Comparison of ENCODE assay signal across 28 cellular contexts in the genomic region with DNA sequence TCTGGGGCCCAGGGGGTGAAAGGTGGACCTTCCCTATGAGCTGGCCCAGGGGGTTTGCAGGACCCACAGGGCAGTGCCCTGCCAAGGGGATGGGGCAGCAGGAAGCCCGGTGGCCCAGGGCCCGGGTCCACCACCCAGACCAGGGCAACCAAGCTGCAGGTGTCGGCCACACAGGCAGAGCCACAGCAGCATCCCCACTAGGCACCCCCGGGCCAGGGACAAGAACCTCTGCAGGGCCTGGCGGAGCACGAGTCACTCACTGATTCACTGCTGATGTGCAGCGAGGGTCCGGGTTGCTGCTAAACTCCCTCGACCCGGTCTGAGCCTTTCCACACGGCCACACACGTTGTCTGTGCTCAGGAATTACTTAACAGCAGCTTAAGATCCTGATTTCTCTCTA. TPM values are rescaled to one million over a fixed set of nuclear protein-coding genes. Genes with fewer than 3 reads are reported as not detected.
DNase-seq lines count a peak whose midpoint lies in the region; ATAC-seq and TF ChIP-seq lines count a peak whose summit lies in the region.
"Had no signal": no experiment of that assay in that cellular context is flagged by ENCODE, and none has a peak within 500 bp of the region (broad histone marks: within the 10 kb centered on the region; RNA-seq: fewer than 3 reads in every experiment).

No MANE protein-coding gene starts in this region.

- CTCF ChIA-PET in RWPE1 (lab: Yijun Ruan, JAX) = no interaction called here

- H3K9ac ChIP-seq in GM23248 = no peak overlapping the region

- POLR2A ChIA-PET in RWPE1 (lab: Yijun Ruan, JAX; ENCODE audit: low non-redundant PET) = no interaction called here

- H2AFZ ChIP-seq in GM23248 = no peak overlapping the region

- in situ Hi-C loops in GM23248 (cut with MboI) = no loop called here

- H4K20me1 ChIP-seq in GM23248 (ENCODE audit: insufficient read depth) = peaks cover 4% of the 10 kb centered on the region; the same call in 1 of the 2 replicates

- no peaks in the 10 kb centered on the region for H3K27me3 ChIP-seq in GM23248 (replicated peaks; ENCODE audit: insufficient read depth)
- H3K27me3 ChIP-seq: ovary, SJSA1, upper lobe of left lung had no signal

- H3K4me1 Mint-ChIP-seq in glutamatergic neuron (ENCODE audit: low read depth, unreplicated experiment) = peaks cover 25% of the 10 kb centered on the region
- peaks cover 56% of the 10 kb centered on the region for H3K4me1 Mint-ChIP-seq in stimulated activated effector memory CD8-positive, alpha-beta T cell treated with anti-CD3 and anti-CD28 coated beads, Interleukin-12 subunit alpha, Interleukin-12 subunit beta, amount 100 ng/mL, for 72 hours
- H3K4me1 Mint-ChIP-seq in stimulated activated naive B cell treated with anti-CD40 and anti-IgM and Interleukin-4, amounts not matched to agents 10 μg/mL and 1 μg/mL and 100 μg/mL, for 72 hours = peaks cover 40 to 66% of the 10 kb centered on the region in 2 donors

- no peak for TF ChIP-seq CTCF in RWPE1 (conservative IDR thresholded peaks at IDR 0.05; ENCODE audit: low read depth)
- TF ChIP-seq CTCF in glutamatergic neuron (IDR thresholded peaks at IDR 0.05; ENCODE audit: partially characterized antibody, unreplicated experiment) = no peak

- no peaks in the 10 kb centered on the region for H3K9me3 ChIP-seq in GM23248 (ENCODE audit: low read depth)
- H3K9me3 ChIP-seq: ovary, SJSA1, upper lobe of left lung had no signal

- H3K27ac ChIP-seq in GM23248 = no peak overlapping the region
- peak overlapping the region; percentile 37 for H3K27ac ChIP-seq in RWPE1
- H3K27ac ChIP-seq: ovary, SJSA1, upper lobe of left lung had no signal

- H3K4me3 ChIP-seq in GM23248 = no peak overlapping the region
- H3K4me3 ChIP-seq: ovary, SJSA1, upper lobe of left lung had no signal

- DNase-seq in GM23248 = peak; percentile 33
- no peak for DNase-seq in RWPE1 (ENCODE audit: low spot score)
- peak; percentile 10 for DNase-seq in glutamatergic neuron
- DNase-seq in stimulated activated effector memory CD8-positive, alpha-beta T cell treated with anti-CD3 and anti-CD28 coated beads, Interleukin-12 subunit alpha, Interleukin-12 subunit beta, amount 100 ng/mL, for 72 hours (ENCODE audit: low spot score in 2 of 2) = no peak
- no peak for DNase-seq in stimulated activated naive B cell treated with anti-CD40 and anti-IgM and Interleukin-4, amounts not matched to agents 10 μg/mL and 1 μg/mL and 100 μg/mL, for 72 hours
- DNase-seq: activated CD4-positive, alpha-beta memory T cell treated with anti-CD3 and anti-CD28 coated beads for 36 hours; activated CD4-positive, CD25-positive, alpha-beta regulatory T cell treated with anti-CD3 and anti-CD28 coated beads, Interleukin-2, amount 50 U/mL, for 72 hours; activated CD8-positive, alpha-beta memory T cell treated with anti-CD3 and anti-CD28 coated beads, Interleukin-2, amount 50 U/mL, for 4 hours; CD4-positive, alpha-beta T cell; central memory CD4-positive, alpha-beta T cell; Karpas-422; left ventricle myocardium superior; midbrain; naive thymus-derived CD4-positive, alpha-beta T cell; NCI-H1436; NCI-H774; ovary; stimulated activated CD4-positive, alpha-beta T cell treated with anti-CD3 and anti-CD28 coated beads, Interleukin-2, amount 100 ng/mL, for 24 hours; T-cell had no signal

- peak overlapping the region; percentile 16 for H3K4me3 Mint-ChIP-seq in glutamatergic neuron (ENCODE audit: unreplicated experiment)
- H3K4me3 Mint-ChIP-seq in stimulated activated effector memory CD8-positive, alpha-beta T cell treated with anti-CD3 and anti-CD28 coated beads, Interleukin-12 subunit alpha, Interleukin-12 subunit beta, amount 100 ng/mL, for 72 hours = no peak overlapping the region
- H3K4me3 Mint-ChIP-seq in stimulated activated naive B cell treated with anti-CD40 and anti-IgM and Interleukin-4, amounts not matched to agents 10 μg/mL and 1 μg/mL and 100 μg/mL, for 72 hours = no peak overlapping the region
- H3K4me3 Mint-ChIP-seq: activated CD4-positive, alpha-beta memory T cell treated with anti-CD3 and anti-CD28 coated beads for 36 hours; activated naive CD8-positive, alpha-beta T cell; dendritic cell treated with granulocyte-macrophage colony-stimulating factor and Interleukin-4, amounts not matched to agents 40 ng/mL and 50 ng/mL, for 4 days had no signal

- no peaks in the 10 kb centered on the region for H3K36me3 ChIP-seq in GM23248 (ENCODE audit: low read depth)
- H3K36me3 ChIP-seq: ovary had no signal

- H3K79me2 ChIP-seq in GM23248 (ENCODE audit: insufficient read depth) = peaks cover 100% of the 10 kb centered on the region

- ATAC-seq in stimulated activated effector memory CD8-positive, alpha-beta T cell treated with anti-CD3 and anti-CD28 coated beads, Interleukin-12 subunit alpha, Interleukin-12 subunit beta, amount 100 ng/mL, for 72 hours = no peak
- ATAC-seq in stimulated activated naive B cell treated with anti-CD40 and anti-IgM and Interleukin-4, amounts not matched to agents 10 μg/mL and 1 μg/mL and 100 μg/mL, for 72 hours (replicated peaks) = no peak
- no peak for ATAC-seq in GM18868 (IDR thresholded peaks at IDR 0.05; ENCODE audit: unreplicated experiment)
- ATAC-seq in GM18498 (IDR thresholded peaks at IDR 0.05; ENCODE audit: unreplicated experiment) = no peak
- ATAC-seq: left ventricle myocardium superior; naive thymus-derived CD4-positive, alpha-beta T cell; T-cell had no signal

- peaks cover 4% of the 10 kb centered on the region for H3K27me3 Mint-ChIP-seq in glutamatergic neuron (ENCODE audit: unreplicated experiment)
- H3K27me3 Mint-ChIP-seq in stimulated activated naive B cell treated with anti-CD40 and anti-IgM and Interleukin-4, amounts not matched to agents 10 μg/mL and 1 μg/mL and 100 μg/mL, for 72 hours = no peaks in the 10 kb centered on the region
- H3K27me3 Mint-ChIP-seq: activated CD4-positive, alpha-beta memory T cell treated with anti-CD3 and anti-CD28 coated beads for 36 hours; activated naive CD8-positive, alpha-beta T cell; CD4-positive, alpha-beta T cell; dendritic cell treated with granulocyte-macrophage colony-stimulating factor and Interleukin-4, amounts not matched to agents 40 ng/mL and 50 ng/mL, for 4 days; naive thymus-derived CD4-positive, alpha-beta T cell; T-cell had no signal

- H3F3A ChIP-seq in GM23248 (ENCODE audit: insufficient read depth) = no peaks in the 10 kb centered on the region

- H3K4me1 ChIP-seq in GM23248 (ENCODE audit: insufficient read depth) = no peaks in the 10 kb centered on the region

- no peaks in the 10 kb centered on the region for H3K9me3 Mint-ChIP-seq in glutamatergic neuron (ENCODE audit: unreplicated experiment)
- no peaks in the 10 kb centered on the region for H3K9me3 Mint-ChIP-seq in stimulated activated effector memory CD8-positive, alpha-beta T cell treated with anti-CD3 and anti-CD28 coated beads, Interleukin-12 subunit alpha, Interleukin-12 subunit beta, amount 100 ng/mL, for 72 hours
- peaks cover 0 to 2% of the 10 kb centered on the region in 2 donors for H3K9me3 Mint-ChIP-seq in stimulated activated naive B cell treated with anti-CD40 and anti-IgM and Interleukin-4, amounts not matched to agents 10 μg/mL and 1 μg/mL and 100 μg/mL, for 72 hours
- H3K9me3 Mint-ChIP-seq: activated CD4-positive, alpha-beta memory T cell treated with anti-CD3 and anti-CD28 coated beads for 36 hours; CD4-positive, alpha-beta T cell; dendritic cell treated with granulocyte-macrophage colony-stimulating factor and Interleukin-4, amounts not matched to agents 40 ng/mL and 50 ng/mL, for 4 days; naive thymus-derived CD4-positive, alpha-beta T cell; T-cell had no signal

- no peaks in the 10 kb centered on the region for H3K9me2 ChIP-seq in GM23248 (ENCODE audit: insufficient read depth)

- no peaks in the 10 kb centered on the region for H3K36me3 Mint-ChIP-seq in glutamatergic neuron (ENCODE audit: unreplicated experiment)
- peaks cover 33% of the 10 kb centered on the region for H3K36me3 Mint-ChIP-seq in stimulated activated effector memory CD8-positive, alpha-beta T cell treated with anti-CD3 and anti-CD28 coated beads, Interleukin-12 subunit alpha, Interleukin-12 subunit beta, amount 100 ng/mL, for 72 hours
- H3K36me3 Mint-ChIP-seq in stimulated activated naive B cell treated with anti-CD40 and anti-IgM and Interleukin-4, amounts not matched to agents 10 μg/mL and 1 μg/mL and 100 μg/mL, for 72 hours = peaks cover 14 to 18% of the 10 kb centered on the region in 2 donors
- H3K36me3 Mint-ChIP-seq: activated naive CD8-positive, alpha-beta T cell; T-cell had no signal

- H3K4me2 ChIP-seq in GM23248 (ENCODE audit: unreplicated experiment) = no peak overlapping the region

- no peak overlapping the region for H3K27ac Mint-ChIP-seq in glutamatergic neuron (ENCODE audit: unreplicated experiment)
- peak overlapping the region; percentile 68 for H3K27ac Mint-ChIP-seq in stimulated activated effector memory CD8-positive, alpha-beta T cell treated with anti-CD3 and anti-CD28 coated beads, Interleukin-12 subunit alpha, Interleukin-12 subunit beta, amount 100 ng/mL, for 72 hours
- no peak overlapping the region for H3K27ac Mint-ChIP-seq in stimulated activated naive B cell treated with anti-CD40 and anti-IgM and Interleukin-4, amounts not matched to agents 10 μg/mL and 1 μg/mL and 100 μg/mL, for 72 hours
- H3K27ac Mint-ChIP-seq: activated CD4-positive, alpha-beta memory T cell treated with anti-CD3 and anti-CD28 coated beads for 36 hours; activated naive CD8-positive, alpha-beta T cell; dendritic cell treated with granulocyte-macrophage colony-stimulating factor and Interleukin-4, amounts not matched to agents 40 ng/mL and 50 ng/mL, for 4 days had no signal

- WGBS in GM23248 (ENCODE audit: low coverage in 1 of 2, low lambda C conversion rate in 2 of 2, missing lambda C conversion rate in 2 of 2), 2 experiments = 71 to 77% methylated on average over 12 of the region's 12 CpGs

RNA-seq across cellular contexts. Expression of gene FZR1, which starts 8.8 kb away (rescaled TPM):
- total RNA-seq in GM23248 (2014; rRNA removed; shearing (Covaris generic)) = 36.5 and 61.3 TPM in 2 replicates
- 32.3 and 38.4 TPM in 2 replicates for polyA plus RNA-seq in GM23248 (2016; fragmentation: Nextera tagmentation; extraction: Ambion mirVana)
- total RNA-seq in glutamatergic neuron (ENCODE audit: unreplicated experiment) = 51.3 TPM

RNA-seq across cellular contexts. Expression of gene DOHH, which starts 14.5 kb away (rescaled TPM):
- 17.5 and 20.4 TPM in 2 replicates for total RNA-seq in GM23248 (2014; rRNA removed; shearing (Covaris generic))
- polyA plus RNA-seq in GM23248 (2016; fragmentation: Nextera tagmentation; extraction: Ambion mirVana) = 15.0 and 16.9 TPM in 2 replicates
- total RNA-seq in glutamatergic neuron (ENCODE audit: unreplicated experiment) = 8.5 TPM

RNA-seq across cellular contexts. Expression of gene TEKTIP1, which starts 24.0 kb away (rescaled TPM):
- total RNA-seq in GM23248 (2014; rRNA removed; shearing (Covaris generic)) = not detected in 2 replicates
- polyA plus RNA-seq in GM23248 (2016; fragmentation: Nextera tagmentation; extraction: Ambion mirVana) = 0.33 TPM in 1 of 2 replicates, not detected in the other
- 2.5 TPM for total RNA-seq in glutamatergic neuron (ENCODE audit: unreplicated experiment)
- total RNA-seq: Daoy, H4, RPMI7951 had no signal
- polyA plus RNA-seq: naive thymus-derived CD4-positive, alpha-beta T cell had no signal

RNA-seq across cellular contexts. Expression of gene SMIM44, which starts 31.7 kb away (rescaled TPM):
- not detected in 2 replicates for total RNA-seq in GM23248 (2014; rRNA removed; shearing (Covaris generic))
- polyA plus RNA-seq in GM23248 (2016; fragmentation: Nextera tagmentation; extraction: Ambion mirVana) = not detected in 2 replicates
- total RNA-seq in glutamatergic neuron (ENCODE audit: unreplicated experiment) = not detected
- total RNA-seq: activated CD4-positive, alpha-beta memory T cell treated with anti-CD3 and anti-CD28 coated beads for 36 hours; CD4-positive, alpha-beta T cell; Daoy; H4; left ventricle myocardium superior; naive thymus-derived CD4-positive, alpha-beta T cell; RPMI7951; SJSA1; T-cell; upper lobe of left lung had no signal
- polyA plus RNA-seq: naive thymus-derived CD4-positive, alpha-beta T cell; ovary had no signal

RNA-seq across cellular contexts. Expression of gene SMIM24, which starts 34.6 kb away (rescaled TPM):
- not detected in 2 replicates for total RNA-seq in GM23248 (2014; rRNA removed; shearing (Covaris generic))
- polyA plus RNA-seq in GM23248 (2016; fragmentation: Nextera tagmentation; extraction: Ambion mirVana) = not detected in 2 replicates
- total RNA-seq in glutamatergic neuron (ENCODE audit: unreplicated experiment) = not detected
- total RNA-seq: activated CD4-positive, alpha-beta memory T cell treated with anti-CD3 and anti-CD28 coated beads for 36 hours; CD4-positive, alpha-beta T cell; Daoy; H4; left ventricle myocardium superior; RPMI7951; SJSA1 had no signal
- polyA plus RNA-seq: naive thymus-derived CD4-positive, alpha-beta T cell had no signal

Comparison
In these comparisons a context has a peak if more than half of its experiments do, and no peak if none do; other contexts are left out.
1. DNase-seq: peak in GM23248 (single experiment) and glutamatergic neuron (single experiment); none in RWPE1 (single experiment), stimulated activated effector memory CD8-positive, alpha-beta T cell treated with anti-CD3 and anti-CD28 coated beads, Interleukin-12 subunit alpha, Interleukin-12 subunit beta, amount 100 ng/mL, for 72 hours (0 of 2) and stimulated activated naive B cell treated with anti-CD40 and anti-IgM and Interleukin-4, amounts not matched to agents 10 μg/mL and 1 μg/mL and 100 μg/mL, for 72 hours (single experiment).